Comparison of ENCODE assay signal across 15 cellular contexts in the genomic region with DNA sequence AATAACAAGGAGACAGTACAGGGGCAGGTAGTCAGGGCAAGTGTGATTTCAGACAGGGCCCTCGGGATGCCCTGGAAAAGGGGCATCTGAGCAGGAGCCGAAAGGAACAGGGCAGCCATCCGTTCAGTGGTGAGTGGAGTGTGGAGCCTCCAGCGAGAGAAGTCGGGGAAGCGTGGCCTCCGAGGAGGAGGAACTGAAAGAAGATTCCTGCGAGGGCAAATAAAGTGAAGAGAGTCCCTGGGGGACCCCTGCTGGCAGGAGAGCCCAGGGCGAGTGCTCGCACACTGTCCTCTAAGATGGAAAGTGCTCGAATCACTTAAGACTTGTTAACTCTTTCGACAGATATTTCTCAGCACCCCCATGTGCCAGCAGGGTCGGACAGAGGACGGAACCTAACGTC. TPM values are rescaled to one million over a fixed set of nuclear protein-coding genes. Genes with fewer than 3 reads are reported as not detected.
DNase-seq lines count a peak whose midpoint lies in the region; ATAC-seq, FAIRE-seq and TF ChIP-seq lines count a peak whose summit lies in the region.
"Had no signal": no experiment of that assay in that cellular context is flagged by ENCODE, and none has a peak within 500 bp of the region (broad histone marks: within the 10 kb centered on the region; RNA-seq: fewer than 3 reads in every experiment).

No MANE protein-coding gene starts in this region.

- no peak for TF ChIP-seq POLR2A in HepG2 (IDR thresholded peaks at IDR 0.05; ENCODE audit: insufficient read depth in 1 of 2, low read depth in 2 of 2, low read length in 2 of 2)
- TF ChIP-seq POLR2A in gastroesophageal sphincter (IDR thresholded peaks at IDR 0.05), result no peak

- H3K27ac Mint-ChIP-seq in activated B cell treated with CpG ODN at 0.5 μM for 24 hours, result no peak overlapping the region

- H3K27ac ChIP-seq in HepG2 (ENCODE audit: extremely low read length, insufficient read depth, low read length), result no peak overlapping the region
- H3K27ac ChIP-seq in gastroesophageal sphincter, result no peak overlapping the region
- H3K27ac ChIP-seq: neutrophil, VCaP had no signal

- CTCF ChIA-PET in activated B cell treated with CpG ODN at 0.5 μM for 24 hours (lab: Charles Lee) (interaction anchor here (0.6 kb wide), 1 partner anchor 1599 kb away, joined by 3 read pairs; no protein-coding TSS in a partner anchor), HepG2 (lab: Yijun Ruan, JAX; ENCODE audit: low intra/inter-chr PET ratio, low total read pairs) (interaction anchor here (0.8 kb wide), 1 partner anchor 189 kb away, joined by 4 read pairs; no protein-coding TSS in a partner anchor)

- H3K9me3 Mint-ChIP-seq in activated B cell treated with CpG ODN at 0.5 μM for 24 hours, result no peaks in the 10 kb centered on the region

- POLR2A ChIA-PET in activated B cell treated with CpG ODN at 0.5 μM for 24 hours (lab: Charles Lee) (no interaction called here), HepG2 (lab: Yijun Ruan, JAX) (no interaction called here)

- DNase-seq in AG10803 (ENCODE audit: low read depth) (no peak), HK-2 (ENCODE audit: unreplicated experiment) (peak; percentile 6), activated B cell treated with CpG ODN at 0.5 μM for 24 hours (no peak), HepG2 (ENCODE audit: low spot score) (peak; percentile 18), NCI-H345 treated with DMSO at 0.1 percent for 48 hours (lab: John Stamatoyannopoulos, UW; ENCODE audit: unreplicated experiment) (no peak)
- no peak for DNase-seq in stimulated activated CD4-positive, alpha-beta T cell treated with anti-CD3 and anti-CD28 coated beads, Interleukin-12 subunit alpha, Interleukin-12 subunit beta, amount 100 ng/mL, for 4 hours
- DNase-seq in stimulated activated CD4-positive, alpha-beta T cell treated with anti-CD3 and anti-CD28 coated beads, Interleukin-2, amount 100 ng/mL, for 48 hours, result no peak
- DNase-seq: activated naive CD4-positive, alpha-beta T cell; Calu3; effector CD8-positive, alpha-beta T cell; NCI-H1092; NCI-H82 had no signal

- peak; percentile 10; the same call in 1 of the 2 replicates for TF ChIP-seq CTCF in AG10803 (conservative IDR thresholded peaks at IDR 0.05; ENCODE audit: low read length)
- no peak for TF ChIP-seq CTCF in activated B cell treated with CpG ODN at 0.5 μM for 24 hours (IDR thresholded peaks at IDR 0.05)
- TF ChIP-seq CTCF in HepG2 (CRISPR knock-in tag; IDR thresholded peaks at IDR 0.05), result peak; percentile 70
- TF ChIP-seq CTCF in gastroesophageal sphincter (IDR thresholded peaks at IDR 0.05), result peak in 1 of 4 experiments; percentile 17

- peaks cover 27% of the 10 kb centered on the region; the same call in 1 of the 2 replicates for H3K4me1 ChIP-seq in HepG2 (ENCODE audit: insufficient read depth, low read length)
- H3K4me1 ChIP-seq in gastroesophageal sphincter, result no peaks in the 10 kb centered on the region

- H3K36me3 Mint-ChIP-seq in activated B cell treated with CpG ODN at 0.5 μM for 24 hours (ENCODE audit: low read depth), result no peaks in the 10 kb centered on the region

- no peaks in the 10 kb centered on the region for H3K9me3 ChIP-seq in HepG2 (ENCODE audit: low read length)
- no peaks in the 10 kb centered on the region for H3K9me3 ChIP-seq in gastroesophageal sphincter
- H3K9me3 ChIP-seq: neutrophil had no signal

- peaks cover 5% of the 10 kb centered on the region for H3K4me1 Mint-ChIP-seq in activated B cell treated with CpG ODN at 0.5 μM for 24 hours

- no peak overlapping the region for H3K4me3 ChIP-seq in AG10803 (ENCODE audit: low read length)
- H3K4me3 ChIP-seq in HepG2 (replicated peaks in 1 of 3; ENCODE audit: insufficient read depth in 1 of 3, low read depth in 2 of 3, low read length in 3 of 3), result peak overlapping the region; percentile 28 to 64 (median 54); a peak in 4 of 6 replicates
- no peak overlapping the region for H3K4me3 ChIP-seq in gastroesophageal sphincter

- H3K79me2 ChIP-seq in HepG2 (ENCODE audit: insufficient read depth, low read length), result no peaks in the 10 kb centered on the region

- peak; percentile 42 for ATAC-seq in activated B cell treated with CpG ODN at 0.5 μM for 24 hours (ENCODE audit: low read depth)
- ATAC-seq in HepG2, result peak; percentile 88
- ATAC-seq in gastroesophageal sphincter, result no peak

- no peaks in the 10 kb centered on the region for H3K27me3 Mint-ChIP-seq in activated B cell treated with CpG ODN at 0.5 μM for 24 hours

- WGBS in HepG2 (ENCODE audit: low lambda C conversion rate), result 0% methylated on average over 9 of the region's 15 CpGs
- WGBS in gastroesophageal sphincter (ENCODE audit: low coverage in 1 of 2), 2 donors, result 41 to 45% methylated on average over 7 to 11 of the region's 15 CpGs

- no peaks in the 10 kb centered on the region for H4K20me1 ChIP-seq in HepG2 (ENCODE audit: insufficient read depth, low read length)

- no peaks in the 10 kb centered on the region for H3K36me3 ChIP-seq in HepG2 (replicated peaks in 1 of 2; ENCODE audit: control insufficient read depth in 1 of 2, insufficient read depth in 2 of 2, low read length in 2 of 2)
- H3K36me3 ChIP-seq in gastroesophageal sphincter, result peaks cover 0 to 2% of the 10 kb centered on the region in 2 donors
- H3K36me3 ChIP-seq: neutrophil had no signal

- peaks cover 0 to 3% of the 10 kb centered on the region in 2 experiments; a peak in 2 of 5 replicates for H3K27me3 ChIP-seq in HepG2 (ENCODE audit: control insufficient read depth in 1 of 2, insufficient read depth in 2 of 2, low read length in 2 of 2)
- H3K27me3 ChIP-seq in gastroesophageal sphincter, result no peaks in the 10 kb centered on the region

- BruUV-seq in HepG2 (replicated peaks; lab: Mats Ljungman, UMichigan), result no TSS peak

- H2AFZ ChIP-seq in HepG2 (ENCODE audit: low read length), result no peak overlapping the region

- in situ Hi-C loops in HepG2 (cut with HindIII; ENCODE audit: extremely low pct_ligation_motif_present, low pct_unique_long_range_greater_than_20kb), result loop anchor here (25.0 kb wide), 1 partner anchor 194 kb away; no protein-coding TSS in a partner anchor

- FAIRE-seq in HepG2 (lab: Jason Lieb, UNC), result no peak

- H3K4me2 ChIP-seq in HepG2 (ENCODE audit: low read depth, low read length), result peak overlapping the region; percentile 93

- TF ChIP-seq EP300 in HepG2 (IDR thresholded peaks at IDR 0.05; ENCODE audit: low read depth in 2 of 2, low read length in 2 of 2) (no peak), HepG2 (CRISPR knock-in tag; IDR thresholded peaks at IDR 0.05; ENCODE audit: borderline replicate concordance) (no peak), gastroesophageal sphincter (IDR thresholded peaks at IDR 0.05) (no peak)

- no peak overlapping the region for H3K4me3 Mint-ChIP-seq in activated B cell treated with CpG ODN at 0.5 μM for 24 hours

- intact Hi-C loops in activated B cell treated with CpG ODN at 0.5 μM for 24 hours (cut with micrococcal nuclease), result no loop called here
- intact Hi-C loops in HepG2 (cut with micrococcal nuclease; ENCODE audit: unreplicated experiment), result loop anchor here (2.0 kb wide), 1 partner anchor 190 kb away; no protein-coding TSS in a partner anchor

- peak; percentile 25; the same call in 1 of the 2 replicates for TF ChIP-seq RAD21 in HepG2 (CRISPR knock-in tag; IDR thresholded peaks at IDR 0.05)

- H3K9ac ChIP-seq in HepG2 (ENCODE audit: insufficient read depth, low read depth, low read length), result peak overlapping the region; percentile 47; the same call in 1 of the 2 replicates

TF ChIP-seq in HepG2, 621 proteins besides CTCF, POLR2A, EP300 and RAD21 (continues in another document):
- TF ChIP-seq, protein P1, sequence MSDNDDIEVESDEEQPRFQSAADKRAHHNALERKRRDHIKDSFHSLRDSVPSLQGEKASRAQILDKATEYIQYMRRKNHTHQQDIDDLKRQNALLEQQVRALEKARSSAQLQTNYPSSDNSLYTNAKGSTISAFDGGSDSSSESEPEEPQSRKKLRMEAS (IDR thresholded peaks at IDR 0.05), result no peak
- no peak for TF ChIP-seq CCDC6 (CRISPR knock-in tag; IDR thresholded peaks at IDR 0.05)
- no peak for TF ChIP-seq RFX5 (IDR thresholded peaks at IDR 0.05; ENCODE audit: low read depth, low read length)
- TF ChIP-seq, protein P2, sequence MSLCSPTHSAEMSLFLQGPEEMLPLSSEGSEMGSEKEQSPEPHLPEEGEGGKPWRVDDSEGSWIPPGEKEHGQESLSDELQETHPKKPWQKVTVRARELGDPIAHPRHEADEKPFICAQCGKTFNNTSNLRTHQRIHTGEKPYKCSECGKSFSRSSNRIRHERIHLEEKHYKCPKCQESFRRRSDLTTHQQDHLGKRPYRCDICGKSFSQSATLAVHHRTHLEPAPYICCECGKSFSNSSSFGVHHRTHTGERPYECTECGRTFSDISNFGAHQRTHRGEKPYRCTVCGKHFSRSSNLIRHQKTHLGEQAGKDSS (CRISPR knock-in tag; IDR thresholded peaks at IDR 0.05; ENCODE audit: borderline replicate concordance, low read depth), result no peak

RNA-seq across cellular contexts. Expression of a gene that starts 3.5 kb away (rescaled TPM):
- total RNA-seq in activated B cell treated with CpG ODN at 0.5 μM for 24 hours (4.1 and 5.9 TPM in 2 replicates), HepG2 (2016; rRNA removed; fragmentation: Illumina TruSeq; extraction: Trizol) (not detected in 2 replicates), gastroesophageal sphincter (under 1 TPM in 2 of 4 donors, not detected in 2; 0.31 to 0.42 TPM)
- not detected in 2 replicates for total RNA-seq in HepG2 (2016; cell fraction: cytosol; rRNA removed; fragmentation: Illumina TruSeq; extraction: Trizol; ENCODE audit: low read depth)
- not detected in 2 replicates for total RNA-seq in HepG2 (2016; cell fraction: insoluble cytoplasmic fraction; rRNA removed; fragmentation: Illumina TruSeq; extraction: Trizol)
- not detected in 2 replicates for total RNA-seq in HepG2 (2016; cell fraction: membrane; rRNA removed; fragmentation: Illumina TruSeq; extraction: Trizol)
- total RNA-seq in HepG2 (2016; cell fraction: nucleus; rRNA removed; fragmentation: Illumina TruSeq; extraction: Trizol), result not detected in 2 replicates
- not detected in 2 replicates for polyA plus RNA-seq in HepG2 (2011; rRNA removed)
- not detected in 2 replicates for polyA plus RNA-seq in HepG2 (2011; cell fraction: cytosol; rRNA removed)
- not detected in 2 replicates for polyA plus RNA-seq in HepG2 (2011; cell fraction: nucleus; rRNA removed)
- polyA plus RNA-seq in HepG2 (2012), result not detected in 2 replicates
- not detected in 2 replicates for polyA plus RNA-seq in HepG2 (2016; cell fraction: cytosol; fragmentation: Illumina TruSeq; extraction: Trizol; ENCODE audit: low read depth)
- not detected in 2 replicates for polyA plus RNA-seq in HepG2 (2016; cell fraction: insoluble cytoplasmic fraction; fragmentation: Illumina TruSeq; extraction: Trizol; ENCODE audit: low read depth)
- polyA plus RNA-seq in HepG2 (2016; cell fraction: membrane; fragmentation: Illumina TruSeq; extraction: Trizol; ENCODE audit: low read depth), result not detected in 2 replicates
- not detected in 2 replicates for polyA plus RNA-seq in HepG2 (2016; cell fraction: nucleus; fragmentation: Illumina TruSeq; extraction: Trizol; ENCODE audit: insufficient read depth, low read depth)
- polyA minus RNA-seq in HepG2 (2011; rRNA and poly(A)+ RNA removed; ENCODE audit: low replicate concordance), result not detected in 2 replicates
- not detected in 2 replicates for polyA minus RNA-seq in HepG2 (2011; cell fraction: cytosol; rRNA and poly(A)+ RNA removed)
- polyA minus RNA-seq in HepG2 (2011; cell fraction: nucleus; rRNA and poly(A)+ RNA removed), result not detected in 2 replicates
- total RNA-seq: Calu3 had no signal

Comparison
In these comparisons a context has a peak if more than half of its experiments do, and no peak if none do; other contexts are left out.
1. DNase-seq: peak in HK-2 (single experiment) and HepG2 (single experiment); none in AG10803 (single experiment), activated B cell treated with CpG ODN at 0.5 μM for 24 hours (single experiment), NCI-H345 treated with DMSO at 0.1 percent for 48 hours (single experiment), stimulated activated CD4-positive, alpha-beta T cell treated with anti-CD3 and anti-CD28 coated beads, Interleukin-12 subunit alpha, Interleukin-12 subunit beta, amount 100 ng/mL, for 4 hours (single experiment) and stimulated activated CD4-positive, alpha-beta T cell treated with anti-CD3 and anti-CD28 coated beads, Interleukin-2, amount 100 ng/mL, for 48 hours (0 of 2).
2. H3K4me3 ChIP-seq: peak in HepG2 (3 of 3); none in AG10803 (single experiment) and gastroesophageal sphincter (0 of 2).